ENCODE assay signal across 1 cellular context in genomic region chr6:34236423-34237315, GRCh38.
TF ChIP-seq lines count a peak whose summit lies in the region.

A gene with protein sequence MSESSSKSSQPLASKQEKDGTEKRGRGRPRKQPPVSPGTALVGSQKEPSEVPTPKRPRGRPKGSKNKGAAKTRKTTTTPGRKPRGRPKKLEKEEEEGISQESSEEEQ (plus strand): TSS chr6:34236873. CDS start chr6:34240781, 3,908 bp downstream.

TF ChIP-seq in HepG2, 621 proteins besides CTCF, POLR2A, EP300 and RAD21 (continued from another document and continues in another):
- TF ChIP-seq BCL3 (CRISPR knock-in tag; IDR thresholded peaks at IDR 0.05) (no peak), RFX3 (CRISPR knock-in tag; IDR thresholded peaks at IDR 0.05) (no peak), KAT8 (CRISPR knock-in tag; IDR thresholded peaks at IDR 0.05) (peak; percentile 52), SRSF1 (optimal IDR thresholded peaks at IDR 0.05; ENCODE audit: low read depth, low read length) (no peak), ZNF350 (CRISPR knock-in tag; IDR thresholded peaks at IDR 0.05; ENCODE audit: borderline replicate concordance, low read depth) (peak; percentile 50; the same call in 1 of the 2 replicates), ZNF607 (CRISPR knock-in tag; IDR thresholded peaks at IDR 0.05; ENCODE audit: borderline replicate concordance) (peak; percentile 68; the same call in 1 of the 2 replicates), ZKSCAN1 (IDR thresholded peaks at IDR 0.05; ENCODE audit: low read length) (no peak), POLR2AphosphoS5 (IDR thresholded peaks at IDR 0.05; ENCODE audit: low read depth, low read length) (peak; percentile 77), ZNF446 (CRISPR knock-in tag; IDR thresholded peaks at IDR 0.05) (0 out of 2 replicates have a peak, but pooled peaks have one; percentile 51), CAMTA2 (CRISPR knock-in tag; IDR thresholded peaks at IDR 0.05; ENCODE audit: borderline replicate concordance) (0 out of 2 replicates have a peak, but pooled peaks have one; percentile 58), ZNF501 (CRISPR knock-in tag; IDR thresholded peaks at IDR 0.05) (peak; percentile 72), ETV5 (CRISPR knock-in tag; IDR thresholded peaks at IDR 0.05; ENCODE audit: borderline replicate concordance) (no peak), ZNF138 (CRISPR knock-in tag; IDR thresholded peaks at IDR 0.05; ENCODE audit: low read depth) (0 out of 2 replicates have a peak, but pooled peaks have one; percentile 51), ZNF124 (CRISPR knock-in tag; IDR thresholded peaks at IDR 0.05) (0 out of 2 replicates have a peak, but pooled peaks have one; percentile 49), ATF7 (IDR thresholded peaks at IDR 0.05) (no peak), ATF7 (CRISPR knock-in tag; IDR thresholded peaks at IDR 0.05) (no peak), RBM39 (IDR thresholded peaks at IDR 0.05; ENCODE audit: low read depth, low read length, poor library complexity, severe bottlenecking) (peak; percentile 98), SNAPC2 (CRISPR knock-in tag; IDR thresholded peaks at IDR 0.05) (0 out of 2 replicates have a peak, but pooled peaks have one; percentile 52), AKAP8 (CRISPR knock-in tag; IDR thresholded peaks at IDR 0.05) (no peak), MTA1 (CRISPR knock-in tag; IDR thresholded peaks at IDR 0.05; ENCODE audit: borderline replicate concordance) (0 out of 2 replicates have a peak, but pooled peaks have one; percentile 36), AGO1 (IDR thresholded peaks at IDR 0.05; ENCODE audit: low read depth, low read length, poor library complexity, severe bottlenecking) (peak; percentile 3), ZNF777 (CRISPR knock-in tag; IDR thresholded peaks at IDR 0.05) (peak; percentile 54; the same call in 1 of the 2 replicates), NAIF1 (CRISPR knock-in tag; IDR thresholded peaks at IDR 0.05; ENCODE audit: borderline replicate concordance) (no peak), DNMT3B (CRISPR knock-in tag; conservative IDR thresholded peaks at IDR 0.05) (no peak), ZNF713 (CRISPR knock-in tag; IDR thresholded peaks at IDR 0.05) (0 out of 2 replicates have a peak, but pooled peaks have one; percentile 64), SOX6 (IDR thresholded peaks at IDR 0.05) (no peak), SOX6 (CRISPR knock-in tag; IDR thresholded peaks at IDR 0.05) (peak; percentile 31; the same call in 1 of the 2 replicates), ZNF30 (CRISPR knock-in tag; IDR thresholded peaks at IDR 0.05) (no peak), ZNF768 (CRISPR knock-in tag; IDR thresholded peaks at IDR 0.05) (peak; percentile 43; the same call in 1 of the 2 replicates), SMARCC2 (IDR thresholded peaks at IDR 0.05) (no peak), PHB2 (IDR thresholded peaks at IDR 0.05; ENCODE audit: partially characterized antibody) (no peak), ZNF451 (CRISPR knock-in tag; IDR thresholded peaks at IDR 0.05) (no peak), MXI1 (IDR thresholded peaks at IDR 0.05; ENCODE audit: borderline replicate concordance, low read depth, low read length) (peak; percentile 46; the same call in 1 of the 3 replicates), PHF8 (CRISPR knock-in tag; IDR thresholded peaks at IDR 0.05) (peak; percentile 55; the same call in 1 of the 2 replicates), SNAI1 (CRISPR knock-in tag; IDR thresholded peaks at IDR 0.05; ENCODE audit: borderline replicate concordance) (no peak), ZNF329 (CRISPR knock-in tag; IDR thresholded peaks at IDR 0.05; ENCODE audit: low read depth) (no peak), ZC3H4 (CRISPR knock-in tag; IDR thresholded peaks at IDR 0.05; ENCODE audit: borderline replicate concordance) (no peak), ZSCAN22 (CRISPR knock-in tag; IDR thresholded peaks at IDR 0.05) (no peak), ZNF317 (CRISPR knock-in tag; IDR thresholded peaks at IDR 0.05) (no peak), ZMYM4 (CRISPR knock-in tag; IDR thresholded peaks at IDR 0.05) (peak; percentile 42; the same call in 1 of the 2 replicates), ZNF589 (CRISPR knock-in tag; conservative IDR thresholded peaks at IDR 0.05) (no peak), NPAS2 (CRISPR knock-in tag; IDR thresholded peaks at IDR 0.05; ENCODE audit: borderline replicate concordance) (no peak), CCDC6 (CRISPR knock-in tag; IDR thresholded peaks at IDR 0.05) (no peak), RXRB (CRISPR knock-in tag; IDR thresholded peaks at IDR 0.05; ENCODE audit: borderline replicate concordance) (0 out of 2 replicates have a peak, but pooled peaks have one; percentile 30), GPBP1L1 (CRISPR knock-in tag; IDR thresholded peaks at IDR 0.05) (no peak), HNRNPLL (IDR thresholded peaks at IDR 0.05; ENCODE audit: low read depth, low read length, poor library complexity, severe bottlenecking) (peak; percentile 65), POLR2G (IDR thresholded peaks at IDR 0.05; ENCODE audit: low read depth, low read length) (peak; percentile 92), ZFP82 (CRISPR knock-in tag; IDR thresholded peaks at IDR 0.05; ENCODE audit: borderline replicate concordance) (no peak), ZNF7 (CRISPR knock-in tag; IDR thresholded peaks at IDR 0.05) (no peak), ZBTB38 (CRISPR knock-in tag; IDR thresholded peaks at IDR 0.05) (peak; percentile 71), ZFP62 (CRISPR knock-in tag; IDR thresholded peaks at IDR 0.05) (no peak), GABPB1 (CRISPR knock-in tag; IDR thresholded peaks at IDR 0.05) (peak; percentile 64; the same call in 1 of the 2 replicates), HOXA5 (CRISPR knock-in tag; IDR thresholded peaks at IDR 0.05) (peak; percentile 46; the same call in 1 of the 2 replicates), PBX2 (CRISPR knock-in tag; IDR thresholded peaks at IDR 0.05) (0 out of 2 replicates have a peak, but pooled peaks have one; percentile 29), HES4 (CRISPR knock-in tag; IDR thresholded peaks at IDR 0.05; ENCODE audit: borderline replicate concordance) (0 out of 2 replicates have a peak, but pooled peaks have one; percentile 21)
- TF ChIP-seq, protein P1, sequence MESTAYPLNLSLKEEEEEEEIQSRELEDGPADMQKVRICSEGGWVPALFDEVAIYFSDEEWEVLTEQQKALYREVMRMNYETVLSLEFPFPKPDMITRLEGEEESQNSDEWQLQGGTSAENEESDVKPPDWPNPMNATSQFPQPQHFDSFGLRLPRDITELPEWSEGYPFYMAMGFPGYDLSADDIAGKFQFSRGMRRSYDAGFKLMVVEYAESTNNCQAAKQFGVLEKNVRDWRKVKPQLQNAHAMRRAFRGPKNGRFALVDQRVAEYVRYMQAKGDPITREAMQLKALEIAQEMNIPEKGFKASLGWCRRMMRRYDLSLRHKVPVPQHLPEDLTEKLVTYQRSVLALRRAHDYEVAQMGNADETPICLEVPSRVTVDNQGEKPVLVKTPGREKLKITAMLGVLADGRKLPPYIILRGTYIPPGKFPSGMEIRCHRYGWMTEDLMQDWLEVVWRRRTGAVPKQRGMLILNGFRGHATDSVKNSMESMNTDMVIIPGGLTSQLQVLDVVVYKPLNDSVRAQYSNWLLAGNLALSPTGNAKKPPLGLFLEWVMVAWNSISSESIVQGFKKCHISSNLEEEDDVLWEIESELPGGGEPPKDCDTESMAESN (CRISPR knock-in tag; conservative IDR thresholded peaks at IDR 0.05): 0 out of 2 replicates have a peak, but pooled peaks have one; percentile 38
- TF ChIP-seq, protein P2, sequence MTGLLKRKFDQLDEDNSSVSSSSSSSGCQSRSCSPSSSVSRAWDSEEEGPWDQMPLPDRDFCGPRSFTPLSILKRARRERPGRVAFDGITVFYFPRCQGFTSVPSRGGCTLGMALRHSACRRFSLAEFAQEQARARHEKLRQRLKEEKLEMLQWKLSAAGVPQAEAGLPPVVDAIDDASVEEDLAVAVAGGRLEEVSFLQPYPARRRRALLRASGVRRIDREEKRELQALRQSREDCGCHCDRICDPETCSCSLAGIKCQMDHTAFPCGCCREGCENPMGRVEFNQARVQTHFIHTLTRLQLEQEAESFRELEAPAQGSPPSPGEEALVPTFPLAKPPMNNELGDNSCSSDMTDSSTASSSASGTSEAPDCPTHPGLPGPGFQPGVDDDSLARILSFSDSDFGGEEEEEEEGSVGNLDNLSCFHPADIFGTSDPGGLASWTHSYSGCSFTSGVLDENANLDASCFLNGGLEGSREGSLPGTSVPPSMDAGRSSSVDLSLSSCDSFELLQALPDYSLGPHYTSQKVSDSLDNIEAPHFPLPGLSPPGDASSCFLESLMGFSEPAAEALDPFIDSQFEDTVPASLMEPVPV (CRISPR knock-in tag; IDR thresholded peaks at IDR 0.05): peak; percentile 32; the same call in 1 of the 2 replicates
- TF ChIP-seq, protein P3, sequence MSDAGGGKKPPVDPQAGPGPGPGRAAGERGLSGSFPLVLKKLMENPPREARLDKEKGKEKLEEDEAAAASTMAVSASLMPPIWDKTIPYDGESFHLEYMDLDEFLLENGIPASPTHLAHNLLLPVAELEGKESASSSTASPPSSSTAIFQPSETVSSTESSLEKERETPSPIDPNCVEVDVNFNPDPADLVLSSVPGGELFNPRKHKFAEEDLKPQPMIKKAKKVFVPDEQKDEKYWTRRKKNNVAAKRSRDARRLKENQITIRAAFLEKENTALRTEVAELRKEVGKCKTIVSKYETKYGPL (CRISPR knock-in tag; IDR thresholded peaks at IDR 0.05): no peak
- TF ChIP-seq, protein P4, sequence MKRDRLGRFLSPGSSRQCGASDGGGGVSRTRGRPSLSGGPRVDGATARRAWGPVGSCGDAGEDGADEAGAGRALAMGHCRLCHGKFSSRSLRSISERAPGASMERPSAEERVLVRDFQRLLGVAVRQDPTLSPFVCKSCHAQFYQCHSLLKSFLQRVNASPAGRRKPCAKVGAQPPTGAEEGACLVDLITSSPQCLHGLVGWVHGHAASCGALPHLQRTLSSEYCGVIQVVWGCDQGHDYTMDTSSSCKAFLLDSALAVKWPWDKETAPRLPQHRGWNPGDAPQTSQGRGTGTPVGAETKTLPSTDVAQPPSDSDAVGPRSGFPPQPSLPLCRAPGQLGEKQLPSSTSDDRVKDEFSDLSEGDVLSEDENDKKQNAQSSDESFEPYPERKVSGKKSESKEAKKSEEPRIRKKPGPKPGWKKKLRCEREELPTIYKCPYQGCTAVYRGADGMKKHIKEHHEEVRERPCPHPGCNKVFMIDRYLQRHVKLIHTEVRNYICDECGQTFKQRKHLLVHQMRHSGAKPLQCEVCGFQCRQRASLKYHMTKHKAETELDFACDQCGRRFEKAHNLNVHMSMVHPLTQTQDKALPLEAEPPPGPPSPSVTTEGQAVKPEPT (CRISPR knock-in tag; IDR thresholded peaks at IDR 0.05; ENCODE audit: low read depth): no peak
- TF ChIP-seq, protein P5, sequence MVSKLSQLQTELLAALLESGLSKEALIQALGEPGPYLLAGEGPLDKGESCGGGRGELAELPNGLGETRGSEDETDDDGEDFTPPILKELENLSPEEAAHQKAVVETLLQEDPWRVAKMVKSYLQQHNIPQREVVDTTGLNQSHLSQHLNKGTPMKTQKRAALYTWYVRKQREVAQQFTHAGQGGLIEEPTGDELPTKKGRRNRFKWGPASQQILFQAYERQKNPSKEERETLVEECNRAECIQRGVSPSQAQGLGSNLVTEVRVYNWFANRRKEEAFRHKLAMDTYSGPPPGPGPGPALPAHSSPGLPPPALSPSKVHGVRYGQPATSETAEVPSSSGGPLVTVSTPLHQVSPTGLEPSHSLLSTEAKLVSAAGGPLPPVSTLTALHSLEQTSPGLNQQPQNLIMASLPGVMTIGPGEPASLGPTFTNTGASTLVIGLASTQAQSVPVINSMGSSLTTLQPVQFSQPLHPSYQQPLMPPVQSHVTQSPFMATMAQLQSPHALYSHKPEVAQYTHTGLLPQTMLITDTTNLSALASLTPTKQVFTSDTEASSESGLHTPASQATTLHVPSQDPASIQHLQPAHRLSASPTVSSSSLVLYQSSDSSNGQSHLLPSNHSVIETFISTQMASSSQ (IDR thresholded peaks at IDR 0.05; ENCODE audit: low read depth): no peak
- TF ChIP-seq, protein P5 (CRISPR knock-in tag; IDR thresholded peaks at IDR 0.05; ENCODE audit: borderline replicate concordance): no peak
